1 cellular context compared by ENCODE assay signal in genomic region chr17:40100669-40101366, GRCh38.
TF ChIP-seq lines count a peak whose summit lies in the region.

No MANE protein-coding gene starts in this region.

TF ChIP-seq in K562, 482 proteins besides CTCF, POLR2A, EP300 and RAD21 (continued from another document and continues in another):
- TF ChIP-seq PRDM10 (IDR thresholded peaks at IDR 0.05; ENCODE audit: partially characterized antibody) = peak; percentile 54
- TF ChIP-seq ZNF79 (CRISPR knock-in tag; IDR thresholded peaks at IDR 0.05; ENCODE audit: low read depth) = no peak
- TF ChIP-seq HDAC8 (tag; IDR thresholded peaks at IDR 0.05) = no peak
- TF ChIP-seq TCF7 (IDR thresholded peaks at IDR 0.05; ENCODE audit: borderline replicate concordance) = 0 out of 2 replicates have a peak, but pooled peaks have one; percentile 62
- peak; percentile 97 to 98 for TF ChIP-seq E2F6 (IDR thresholded peaks at IDR 0.05; ENCODE audit: borderline replicate concordance in 1 of 2, extremely low read depth in 1 of 2, insufficient read depth in 1 of 2, insufficient read length in 1 of 2, low read depth in 1 of 2, low read length in 1 of 2, poor library complexity in 1 of 2, severe bottlenecking in 1 of 2)
- TF ChIP-seq SRSF1 (IDR thresholded peaks at IDR 0.05; ENCODE audit: low read depth, low read length) = no peak
- TF ChIP-seq BRD9 (IDR thresholded peaks at IDR 0.05; ENCODE audit: low read depth, partially characterized antibody) = peak; percentile 67
- TF ChIP-seq ZBTB49 (CRISPR knock-in tag; IDR thresholded peaks at IDR 0.05; ENCODE audit: borderline replicate concordance) = no peak
- peak in 1 of 2 experiments; percentile 21; a peak in 1 of 4 replicates for TF ChIP-seq RCOR1 (IDR thresholded peaks at IDR 0.05; ENCODE audit: borderline replicate concordance in 1 of 2, low read depth in 2 of 2, low read length in 2 of 2)
- 0 out of 2 replicates have a peak, but pooled peaks have one; percentile 23 for TF ChIP-seq IRF1 (CRISPR knock-in tag; IDR thresholded peaks at IDR 0.05; ENCODE audit: borderline replicate concordance)
- TF ChIP-seq FOXA3 (CRISPR knock-in tag; conservative IDR thresholded peaks at IDR 0.05 in 1 of 2, IDR thresholded peaks at IDR 0.05 in 1 of 2) = 0 out of 4 replicates have a peak, but pooled peaks of 1 of the 2 experiments have one; percentile 14
- peak; percentile 99 for TF ChIP-seq MGA (IDR thresholded peaks at IDR 0.05)
- TF ChIP-seq ATF6 (CRISPR knock-in tag; IDR thresholded peaks at IDR 0.05) = peak; percentile 86; the same call in 1 of the 2 replicates
- no peak for TF ChIP-seq NELFE (IDR thresholded peaks at IDR 0.05; ENCODE audit: insufficient read depth, insufficient read length)
- no peak for TF ChIP-seq ZNF507 (tag; conservative IDR thresholded peaks at IDR 0.05)
- peak; percentile 64 for TF ChIP-seq TAF9B (IDR thresholded peaks at IDR 0.05; ENCODE audit: partially characterized antibody)
- no peak for TF ChIP-seq RBM39 (optimal IDR thresholded peaks at IDR 0.05; ENCODE audit: low read depth, low read length)
- no peak for TF ChIP-seq ZNF561 (CRISPR knock-in tag; conservative IDR thresholded peaks at IDR 0.05)
- TF ChIP-seq MCM3 (IDR thresholded peaks at IDR 0.05) = no peak
- peak; percentile 95 for TF ChIP-seq KLF13 (tag; IDR thresholded peaks at IDR 0.05; ENCODE audit: borderline replicate concordance, low read depth)
- TF ChIP-seq SMARCA4 (IDR thresholded peaks at IDR 0.05) = peak; percentile 84
- no peak for TF ChIP-seq HMGXB4 (CRISPR knock-in tag; IDR thresholded peaks at IDR 0.05)
